Comparison of ENCODE assay signal across 3 cellular contexts in genomic region chr12:99686142-99686541, GRCh38.
TF ChIP-seq lines count a peak whose summit lies in the region.

No MANE protein-coding gene starts in this region.

TF ChIP-seq in HepG2, 621 proteins besides CTCF, POLR2A, EP300 and RAD21:
- peak; percentile 41; the same call in 1 of the 2 replicates for TF ChIP-seq SRF (IDR thresholded peaks at IDR 0.05; ENCODE audit: low read depth, low read length)
- no peak for TF ChIP-seq FOSL2 (CRISPR knock-in tag; IDR thresholded peaks at IDR 0.05)
- no peak for TF ChIP-seq REXO4 (CRISPR knock-in tag; IDR thresholded peaks at IDR 0.05; ENCODE audit: borderline replicate concordance)
- no peak for TF ChIP-seq ZNF232 (CRISPR knock-in tag; IDR thresholded peaks at IDR 0.05; ENCODE audit: borderline replicate concordance)

TF ChIP-seq in HEK293, 187 proteins besides CTCF, POLR2A, EP300 and RAD21:
- no peak for TF ChIP-seq ZEB2 (tag by site-specific recombination; IDR thresholded peaks at IDR 0.05)
- no peak for TF ChIP-seq ZNF354C (tag by site-specific recombination; IDR thresholded peaks at IDR 0.05; ENCODE audit: borderline replicate concordance, low read depth)
- TF ChIP-seq, protein P1, sequence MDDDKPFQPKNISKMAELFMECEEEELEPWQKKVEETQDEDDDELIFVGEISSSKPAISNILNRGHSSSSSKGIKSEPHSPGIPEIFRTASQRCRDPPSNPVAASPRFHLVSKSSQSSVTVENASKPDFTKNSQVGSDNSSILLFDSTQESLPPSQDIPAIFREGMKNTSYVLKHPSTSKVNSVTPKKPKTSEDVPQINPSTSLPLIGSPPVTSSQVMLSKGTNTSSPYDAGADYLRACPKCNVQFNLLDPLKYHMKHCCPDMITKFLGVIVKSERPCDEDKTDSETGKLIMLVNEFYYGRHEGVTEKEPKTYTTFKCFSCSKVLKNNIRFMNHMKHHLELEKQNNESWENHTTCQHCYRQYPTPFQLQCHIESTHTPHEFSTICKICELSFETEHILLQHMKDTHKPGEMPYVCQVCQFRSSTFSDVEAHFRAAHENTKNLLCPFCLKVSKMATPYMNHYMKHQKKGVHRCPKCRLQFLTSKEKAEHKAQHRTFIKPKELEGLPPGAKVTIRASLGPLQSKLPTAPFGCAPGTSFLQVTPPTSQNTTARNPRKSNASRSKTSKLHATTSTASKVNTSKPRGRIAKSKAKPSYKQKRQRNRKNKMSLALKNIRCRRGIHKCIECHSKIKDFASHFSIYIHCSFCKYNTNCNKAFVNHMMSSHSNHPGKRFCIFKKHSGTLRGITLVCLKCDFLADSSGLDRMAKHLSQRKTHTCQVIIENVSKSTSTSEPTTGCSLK (tag by site-specific recombination; IDR thresholded peaks at IDR 0.05) = no peak
- TF ChIP-seq, protein P2, sequence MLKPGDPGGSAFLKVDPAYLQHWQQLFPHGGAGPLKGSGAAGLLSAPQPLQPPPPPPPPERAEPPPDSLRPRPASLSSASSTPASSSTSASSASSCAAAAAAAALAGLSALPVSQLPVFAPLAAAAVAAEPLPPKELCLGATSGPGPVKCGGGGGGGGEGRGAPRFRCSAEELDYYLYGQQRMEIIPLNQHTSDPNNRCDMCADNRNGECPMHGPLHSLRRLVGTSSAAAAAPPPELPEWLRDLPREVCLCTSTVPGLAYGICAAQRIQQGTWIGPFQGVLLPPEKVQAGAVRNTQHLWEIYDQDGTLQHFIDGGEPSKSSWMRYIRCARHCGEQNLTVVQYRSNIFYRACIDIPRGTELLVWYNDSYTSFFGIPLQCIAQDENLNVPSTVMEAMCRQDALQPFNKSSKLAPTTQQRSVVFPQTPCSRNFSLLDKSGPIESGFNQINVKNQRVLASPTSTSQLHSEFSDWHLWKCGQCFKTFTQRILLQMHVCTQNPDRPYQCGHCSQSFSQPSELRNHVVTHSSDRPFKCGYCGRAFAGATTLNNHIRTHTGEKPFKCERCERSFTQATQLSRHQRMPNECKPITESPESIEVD (tag by site-specific recombination; IDR thresholded peaks at IDR 0.05) = no peak
- peak; percentile 88 for TF ChIP-seq ZNF549 (tag by site-specific recombination; IDR thresholded peaks at IDR 0.05)
- TF ChIP-seq ZNF16 (tag by site-specific recombination; IDR thresholded peaks at IDR 0.05; ENCODE audit: low read depth) = no peak
- TF ChIP-seq ZNF138 (tag by site-specific recombination; IDR thresholded peaks at IDR 0.05; ENCODE audit: borderline replicate concordance) = no peak
- TF ChIP-seq ZNF654 (tag by site-specific recombination; IDR thresholded peaks at IDR 0.05; ENCODE audit: low read depth) = no peak

TF ChIP-seq in H1, 55 proteins besides CTCF, POLR2A, EP300 and RAD21:
- no peak for TF ChIP-seq CTBP2 (IDR thresholded peaks at IDR 0.05; ENCODE audit: borderline replicate concordance, insufficient read depth, insufficient read length, low read length)
- peak; percentile 86 for TF ChIP-seq SRF (IDR thresholded peaks at IDR 0.05; ENCODE audit: low read depth, low read length)
- no peak for TF ChIP-seq RBBP5 (IDR thresholded peaks at IDR 0.05; ENCODE audit: borderline replicate concordance, low read depth, low read length)
- TF ChIP-seq SIX5 (IDR thresholded peaks at IDR 0.05; ENCODE audit: low read depth, low read length) = no peak
- TF ChIP-seq CBX8 (IDR thresholded peaks at IDR 0.05; ENCODE audit: borderline replicate concordance, low read depth, low read length) = no peak
- no peak for TF ChIP-seq MAFK (IDR thresholded peaks at IDR 0.05; ENCODE audit: low read depth, low read length)
- no peak for TF ChIP-seq RNF2 (IDR thresholded peaks at IDR 0.05; ENCODE audit: borderline replicate concordance, low read depth, low read length, missing control alignments, poor library complexity, severe bottlenecking)
TF ChIP-seq in H1: peak in this region for 1.
